8 cellular contexts compared by ENCODE assay signal in the genomic region with DNA sequence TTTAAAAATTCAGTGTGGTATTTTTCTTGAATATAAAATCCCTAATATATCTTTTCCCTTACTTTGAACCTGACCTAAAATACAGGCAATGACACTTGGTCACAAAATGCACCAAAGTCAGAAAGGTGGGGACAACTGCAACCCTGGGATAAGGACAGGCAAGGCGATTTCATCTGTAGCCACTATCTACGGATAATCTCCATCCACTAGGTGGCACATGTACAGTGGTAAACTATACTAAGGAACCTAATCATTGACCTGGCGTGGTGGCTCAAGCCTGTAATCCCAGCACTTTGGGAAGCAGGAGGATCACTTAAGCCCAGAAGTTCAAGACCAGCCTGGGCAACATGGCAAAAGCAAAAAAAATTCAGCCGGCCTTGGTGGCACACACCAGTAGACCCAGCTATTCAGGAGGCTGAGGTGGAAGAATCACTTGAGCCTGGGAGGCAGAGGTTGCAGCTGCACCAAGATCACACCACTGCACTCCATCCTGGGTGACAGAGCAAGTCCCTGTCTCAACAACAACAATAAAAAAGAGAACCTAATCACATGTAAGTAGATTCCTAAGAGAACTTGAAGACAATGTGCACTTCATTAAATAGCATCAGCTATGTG.
DNase-seq lines count a peak whose midpoint lies in the region; ATAC-seq, FAIRE-seq and TF ChIP-seq lines count a peak whose summit lies in the region.

No MANE protein-coding gene starts in this region.

- no peaks in the 10 kb centered on the region for H3K27me3 Mint-ChIP-seq in memory B cell

- H3K27ac ChIP-seq in HL-60 (replicated peaks), result no peak overlapping the region

- ATAC-seq in memory B cell (ENCODE audit: low read depth), result peak; percentile 68

- peak; percentile 24 for DNase-seq in DMS114 treated with DMSO at 0.1 percent for 48 hours (lab: John Stamatoyannopoulos, UW; ENCODE audit: unreplicated experiment)
- no peak for DNase-seq in GM19239 (ENCODE audit: insufficient read length, low spot score)
- peak in 1 of 2 experiments; percentile 51 for DNase-seq in HL-60 (ENCODE audit: low read depth in 1 of 2, low spot score in 1 of 2)
- peak; percentile 61 for DNase-seq in RPMI7951 (ENCODE audit: low read depth)
- DNase-seq in dermis microvascular lymphatic vessel endothelial cell (ENCODE audit: low read depth in 2 of 2), result peak; percentile 52 to 71
- DNase-seq in memory B cell (ENCODE audit: low spot score in 2 of 2), result peak; percentile 22 to 33
- no peak for DNase-seq in effector CD8-positive, alpha-beta T cell (lab: John Stamatoyannopoulos, UW)
- no peak for DNase-seq in ecto neural progenitor cell (ENCODE audit: low spot score)

- H3K36me3 Mint-ChIP-seq in memory B cell, result no peaks in the 10 kb centered on the region

- peak; percentile 47 for TF ChIP-seq CTCF in HL-60 (IDR thresholded peaks at IDR 0.05; ENCODE audit: insufficient read depth, low read length)

- H3K27ac Mint-ChIP-seq in memory B cell, result peak overlapping the region; percentile 45

- H3K4me1 Mint-ChIP-seq in memory B cell, result peaks cover 40% of the 10 kb centered on the region

- H3K4me3 ChIP-seq in HL-60 (replicated peaks; ENCODE audit: insufficient read depth, low read length), result no peak overlapping the region

- H3K27me3 ChIP-seq in HL-60 (ENCODE audit: insufficient read depth, poor library complexity, severe bottlenecking), result no peaks in the 10 kb centered on the region

- H3K4me3 Mint-ChIP-seq in memory B cell, result no peak overlapping the region

- FAIRE-seq in GM19239 (lab: Jason Lieb, UNC), result peak; percentile 96

- H3K9me3 Mint-ChIP-seq in memory B cell, result no peaks in the 10 kb centered on the region

Comparison
In these comparisons a context has a peak if more than half of its experiments do, and no peak if none do; other contexts are left out.
1. DNase-seq: peak in DMS114 treated with DMSO at 0.1 percent for 48 hours (single experiment), RPMI7951 (single experiment), dermis microvascular lymphatic vessel endothelial cell (2 of 2) and memory B cell (2 of 2); none in GM19239 (single experiment), effector CD8-positive, alpha-beta T cell (single experiment) and ecto neural progenitor cell (single experiment).